ENCODE assay signal across 8 cellular contexts in the genomic region with DNA sequence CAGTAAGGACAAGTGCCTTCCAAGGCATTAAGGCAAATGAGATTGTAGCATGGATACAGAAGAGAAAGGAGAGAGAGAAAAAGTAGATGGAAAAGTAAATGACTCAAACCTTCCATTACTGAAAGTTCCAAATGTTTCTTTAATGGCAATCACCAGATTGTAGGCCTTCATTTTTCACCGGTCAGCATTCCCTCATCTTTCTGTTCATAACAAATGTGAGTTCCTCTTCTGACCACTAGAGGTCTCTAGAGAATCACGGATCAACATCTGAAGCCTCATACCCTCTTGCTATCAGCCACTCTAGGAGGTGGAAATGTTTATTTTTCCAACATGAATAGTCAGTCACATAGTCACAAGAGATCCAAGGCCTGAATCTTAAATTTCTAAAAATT.
DNase-seq lines count a peak whose midpoint lies in the region; ATAC-seq, FAIRE-seq and TF ChIP-seq lines count a peak whose summit lies in the region.

No MANE protein-coding gene starts in this region.

- peak overlapping the region in 1 of 6 donors; percentile 68 for H3K27ac Mint-ChIP-seq in immature natural killer cell
- no peak overlapping the region for H3K27ac Mint-ChIP-seq in stimulated activated naive CD8-positive, alpha-beta T cell treated with anti-CD3 and anti-CD28 coated beads, Interleukin-15, amount 100 ng/mL, for 72 hours

- H3K79me2 ChIP-seq in K562 (ENCODE audit: control insufficient read depth, insufficient read depth, low read length) = no peaks in the 10 kb centered on the region

- TF ChIP-seq EP300 in K562 (IDR thresholded peaks at IDR 0.05; ENCODE audit: low read length) = no peak

- 7% methylated on average over 2 of the region's 2 CpGs for WGBS in K562 (ENCODE audit: insufficient coverage, low coverage, missing lambda C conversion rate)

- TF ChIP-seq CTCF in K562 (IDR thresholded peaks at IDR 0.05 in 2 of 3, conservative IDR thresholded peaks at IDR 0.05 in 1 of 3; ENCODE audit: insufficient read depth in 2 of 3, low read depth in 1 of 3, low read length in 3 of 3) = peak; percentile 54 to 80 (median 76); a peak in 5 of 6 replicates

- TF ChIP-seq POLR2A in K562 (conservative IDR thresholded peaks at IDR 0.05) = no peak

- no peak overlapping the region for H3K4me3 ChIP-seq in K562

- no peak overlapping the region for H3K27ac ChIP-seq in K562 (ENCODE audit: extremely low read depth, low read depth, low read length)

- in situ Hi-C loops in K562 (cut with MboI) = loop anchor here (10.0 to 25.0 kb wide), 3 partner anchors 286 to 1123 kb away; partner anchors contain the start of gene VCAN

- FAIRE-seq in K562 (lab: Jason Lieb, UNC) = peak; percentile 87

- no peak overlapping the region for H3K9ac ChIP-seq in K562 (ENCODE audit: insufficient read depth in 1 of 2, low read depth in 2 of 2, low read length in 2 of 2)

- intact Hi-C loops in K562 (cut with micrococcal nuclease) = loop anchor here (1.0 to 10.0 kb wide), 6 partner anchors 39 to 1211 kb away; no protein-coding TSS in a partner anchor

- BruUV-seq in K562 (replicated peaks; lab: Mats Ljungman, UMichigan) = no TSS peak

- H2AFZ ChIP-seq in K562 (ENCODE audit: low read depth, low read length) = peak overlapping the region; percentile 23

- peaks cover 14 to 34% of the 10 kb centered on the region in 2 donors for H3K4me1 Mint-ChIP-seq in immature natural killer cell
- peaks cover 9% of the 10 kb centered on the region for H3K4me1 Mint-ChIP-seq in stimulated activated naive CD8-positive, alpha-beta T cell treated with anti-CD3 and anti-CD28 coated beads, Interleukin-15, amount 100 ng/mL, for 72 hours

- peaks cover 0 to 13% of the 10 kb centered on the region in 2 experiments; a peak in 3 of 5 replicates for H3K4me1 ChIP-seq in K562 (replicated peaks in 1 of 2; ENCODE audit: control insufficient read depth in 2 of 2, insufficient read depth in 2 of 2, low read length in 2 of 2)

- ATAC-seq in GM19324 (IDR thresholded peaks at IDR 0.05; ENCODE audit: low FRiP score, unreplicated experiment) = peak; percentile 66
- ATAC-seq in HG03196 (IDR thresholded peaks at IDR 0.05; ENCODE audit: unreplicated experiment) = peak; percentile 75
- ATAC-seq in K562 = peak; percentile 86
- ATAC-seq in stimulated activated naive CD8-positive, alpha-beta T cell treated with anti-CD3 and anti-CD28 coated beads, Interleukin-15, amount 100 ng/mL, for 72 hours = peak; percentile 41

- peak; percentile 95 to 96 for TF ChIP-seq RAD21 in K562 (CRISPR knock-in tag; conservative IDR thresholded peaks at IDR 0.05 in 1 of 2, IDR thresholded peaks at IDR 0.05 in 1 of 2)

- no peak overlapping the region for H3K4me3 Mint-ChIP-seq in immature natural killer cell
- H3K4me3 Mint-ChIP-seq in stimulated activated naive CD8-positive, alpha-beta T cell treated with anti-CD3 and anti-CD28 coated beads, Interleukin-15, amount 100 ng/mL, for 72 hours = no peak overlapping the region

- H3K36me3 Mint-ChIP-seq in immature natural killer cell = no peaks in the 10 kb centered on the region

- H3K9me3 ChIP-seq in K562 (replicated peaks; ENCODE audit: control insufficient read depth, insufficient read depth, low read depth, low read length) = no peaks in the 10 kb centered on the region

- no peak overlapping the region for H3K4me2 ChIP-seq in K562 (ENCODE audit: insufficient read depth, low read length)

- no peaks in the 10 kb centered on the region for H4K20me1 ChIP-seq in K562 (replicated peaks; ENCODE audit: control insufficient read depth, insufficient read depth, low read length)

- H3K9me3 Mint-ChIP-seq in immature natural killer cell = no peaks in the 10 kb centered on the region
- H3K9me3 Mint-ChIP-seq in stimulated activated naive CD8-positive, alpha-beta T cell treated with anti-CD3 and anti-CD28 coated beads, Interleukin-15, amount 100 ng/mL, for 72 hours = no peaks in the 10 kb centered on the region

- H3K36me3 ChIP-seq in K562 (ENCODE audit: control insufficient read depth, insufficient read depth, low read length) = no peaks in the 10 kb centered on the region

- POLR2A ChIA-PET in K562 (lab: Yijun Ruan, JAX) = no interaction called here

- CTCF ChIA-PET in K562 (lab: Yijun Ruan, JAX; ENCODE audit: low intra/inter-chr PET ratio) = interaction anchor here (0.6 to 2.3 kb wide), 3 partner anchors 13 to 1212 kb away, joined by 3 to 16 read pairs (median 3); no protein-coding TSS in a partner anchor

- H3K27me3 Mint-ChIP-seq in immature natural killer cell (ENCODE audit: low read depth in 3 of 3) = peaks cover 0 to 5% (median 2%) of the 10 kb centered on the region in 3 donors
- no peaks in the 10 kb centered on the region for H3K27me3 Mint-ChIP-seq in stimulated activated naive CD8-positive, alpha-beta T cell treated with anti-CD3 and anti-CD28 coated beads, Interleukin-15, amount 100 ng/mL, for 72 hours

- DNase-seq in DMS153 treated with DMSO at 0.1 percent for 48 hours (lab: John Stamatoyannopoulos, UW; ENCODE audit: unreplicated experiment) (peak; percentile 8), NCI-H345 treated with DMSO at 0.1 percent for 48 hours (lab: John Stamatoyannopoulos, UW; ENCODE audit: unreplicated experiment) (peak; percentile 30), K562 (ENCODE audit: extremely low read depth in 1 of 4, low spot score in 3 of 4) (peak; percentile 62 to 76 (median 67)), immature natural killer cell (peak; percentile 34 to 45 (median 41))
- DNase-seq in stimulated activated naive CD8-positive, alpha-beta T cell treated with anti-CD3 and anti-CD28 coated beads, Interleukin-15, amount 100 ng/mL, for 72 hours = no peak
- no peak for DNase-seq in stimulated activated naive CD4-positive, alpha-beta T cell treated with Interleukin-2 at 50 U/mL for 16 hours (lab: John Stamatoyannopoulos, UW)

- H3K27me3 ChIP-seq in K562 (ENCODE audit: control insufficient read depth in 2 of 2, insufficient read depth in 2 of 2, low read length in 2 of 2) = no peaks in the 10 kb centered on the region

- no peaks in the 10 kb centered on the region for H3K9me1 ChIP-seq in K562 (ENCODE audit: control insufficient read depth, insufficient read depth, low read length)

TF ChIP-seq in K562, 482 proteins besides CTCF, POLR2A, EP300 and RAD21 (continues in another document):
- 0 out of 4 replicates have a peak, but pooled peaks of 1 of the 2 experiments have one; percentile 11 for TF ChIP-seq FOXA3 (CRISPR knock-in tag; conservative IDR thresholded peaks at IDR 0.05 in 1 of 2, IDR thresholded peaks at IDR 0.05 in 1 of 2)
- peak; percentile 27; the same call in 1 of the 2 replicates for TF ChIP-seq MAFF (IDR thresholded peaks at IDR 0.05; ENCODE audit: low read length)
- TF ChIP-seq IRF1 (CRISPR knock-in tag; IDR thresholded peaks at IDR 0.05; ENCODE audit: borderline replicate concordance) = no peak
- peak; percentile 75 for TF ChIP-seq C11orf30 (IDR thresholded peaks at IDR 0.05; ENCODE audit: low read depth)
- TF ChIP-seq ZNF3 (CRISPR knock-in tag; IDR thresholded peaks at IDR 0.05) = 0 out of 2 replicates have a peak, but pooled peaks have one; percentile 45
- TF ChIP-seq ARID2 (IDR thresholded peaks at IDR 0.05) = peak; percentile 38; the same call in 1 of the 2 replicates
- TF ChIP-seq TCF3 (CRISPR knock-in tag; IDR thresholded peaks at IDR 0.05) = peak; percentile 5; the same call in 1 of the 2 replicates
- TF ChIP-seq SMAD3 (CRISPR knock-in tag; conservative IDR thresholded peaks at IDR 0.05) = 0 out of 2 replicates have a peak, but pooled peaks have one; percentile 42
- TF ChIP-seq ELF2 (CRISPR knock-in tag; IDR thresholded peaks at IDR 0.05) = 0 out of 2 replicates have a peak, but pooled peaks have one; percentile 25
- no peak for TF ChIP-seq ZC3H11A (IDR thresholded peaks at IDR 0.05; ENCODE audit: low read depth, low read length)
- peak; percentile 76 for TF ChIP-seq MAFG (tag; conservative IDR thresholded peaks at IDR 0.05)
- peak; percentile 48; the same call in 1 of the 2 replicates for TF ChIP-seq CC2D1A (IDR thresholded peaks at IDR 0.05)
- TF ChIP-seq ATF7 (IDR thresholded peaks at IDR 0.05) = no peak
- no peak for TF ChIP-seq HDAC6 (IDR thresholded peaks at IDR 0.05; ENCODE audit: low read depth, low read length)
- TF ChIP-seq ZNF263 (CRISPR knock-in tag; IDR thresholded peaks at IDR 0.05; ENCODE audit: borderline replicate concordance) = no peak
- 0 out of 2 replicates have a peak, but pooled peaks have one; percentile 3 for TF ChIP-seq FOSL1 (tag; conservative IDR thresholded peaks at IDR 0.05)
- TF ChIP-seq CSDE1 (IDR thresholded peaks at IDR 0.05) = no peak
- no peak for TF ChIP-seq POLR3G (IDR thresholded peaks at IDR 0.05; ENCODE audit: extremely low read depth, insufficient read length, insufficient replicate concordance)
- TF ChIP-seq, protein P1, sequence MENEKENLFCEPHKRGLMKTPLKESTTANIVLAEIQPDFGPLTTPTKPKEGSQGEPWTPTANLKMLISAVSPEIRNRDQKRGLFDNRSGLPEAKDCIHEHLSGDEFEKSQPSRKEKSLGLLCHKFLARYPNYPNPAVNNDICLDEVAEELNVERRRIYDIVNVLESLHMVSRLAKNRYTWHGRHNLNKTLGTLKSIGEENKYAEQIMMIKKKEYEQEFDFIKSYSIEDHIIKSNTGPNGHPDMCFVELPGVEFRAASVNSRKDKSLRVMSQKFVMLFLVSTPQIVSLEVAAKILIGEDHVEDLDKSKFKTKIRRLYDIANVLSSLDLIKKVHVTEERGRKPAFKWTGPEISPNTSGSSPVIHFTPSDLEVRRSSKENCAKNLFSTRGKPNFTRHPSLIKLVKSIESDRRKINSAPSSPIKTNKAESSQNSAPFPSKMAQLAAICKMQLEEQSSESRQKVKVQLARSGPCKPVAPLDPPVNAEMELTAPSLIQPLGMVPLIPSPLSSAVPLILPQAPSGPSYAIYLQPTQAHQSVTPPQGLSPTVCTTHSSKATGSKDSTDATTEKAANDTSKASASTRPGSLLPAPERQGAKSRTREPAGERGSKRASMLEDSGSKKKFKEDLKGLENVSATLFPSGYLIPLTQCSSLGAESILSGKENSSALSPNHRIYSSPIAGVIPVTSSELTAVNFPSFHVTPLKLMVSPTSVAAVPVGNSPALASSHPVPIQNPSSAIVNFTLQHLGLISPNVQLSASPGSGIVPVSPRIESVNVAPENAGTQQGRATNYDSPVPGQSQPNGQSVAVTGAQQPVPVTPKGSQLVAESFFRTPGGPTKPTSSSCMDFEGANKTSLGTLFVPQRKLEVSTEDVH (IDR thresholded peaks at IDR 0.05; ENCODE audit: low read depth, partially characterized antibody) = no peak

Comparison
In these comparisons a context has a peak if more than half of its experiments do, and no peak if none do; other contexts are left out.
1. DNase-seq: peak in DMS153 treated with DMSO at 0.1 percent for 48 hours (single experiment), NCI-H345 treated with DMSO at 0.1 percent for 48 hours (single experiment), K562 (4 of 4) and immature natural killer cell (3 of 3); none in stimulated activated naive CD8-positive, alpha-beta T cell treated with anti-CD3 and anti-CD28 coated beads, Interleukin-15, amount 100 ng/mL, for 72 hours (0 of 2) and stimulated activated naive CD4-positive, alpha-beta T cell treated with Interleukin-2 at 50 U/mL for 16 hours (single experiment).
2. Peak in every context shown above with its lines, with median percentiles within 50 percentile points of each other: ATAC-seq.